ENCODE assay signal across 31 cellular contexts in the genomic region with DNA sequence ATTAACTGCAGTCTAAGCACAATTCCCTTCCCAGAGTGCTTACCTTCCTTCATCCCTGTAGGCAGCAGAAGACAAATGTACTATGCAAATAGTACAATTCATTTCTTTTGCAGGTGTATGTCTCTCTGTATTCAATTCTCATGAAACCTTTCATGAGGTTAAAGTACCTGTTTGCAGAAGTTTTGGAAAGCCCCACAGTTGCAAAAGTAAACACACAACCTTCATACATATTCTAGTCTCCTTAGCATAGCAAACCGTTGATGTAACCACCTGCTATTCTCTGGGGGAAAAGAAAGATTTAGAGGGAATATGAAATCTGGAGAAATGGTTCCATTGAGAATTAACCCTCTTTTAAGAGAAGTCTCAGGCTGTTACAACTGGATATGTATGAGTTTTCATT.
"Had no signal": no experiment of that assay in that cellular context is flagged by ENCODE, and none has a peak within 500 bp of the region (broad histone marks: within the 10 kb centered on the region; RNA-seq: fewer than 3 reads in every experiment).

No MANE protein-coding gene starts in this region.

- ATAC-seq: activated naive CD8-positive, alpha-beta T cell treated with anti-CD3 and anti-CD28 coated beads, Interleukin-2, amount 50 U/mL, for 24 hours; activated T-cell treated with anti-CD3 and anti-CD28 coated beads, Interleukin-2, amount 50 U/mL, for 4 hours had no signal

- H3K36me3 ChIP-seq: cardiac muscle cell had no signal

- DNase-seq: activated B cell treated with CpG ODN at 0.5 μM for 24 hours; activated CD4-positive, alpha-beta memory T cell treated with anti-CD3 and anti-CD28 coated beads for 36 hours; activated CD4-positive, alpha-beta T cell treated with anti-CD3 and anti-CD28 coated beads for 4 hours; activated CD4-positive, alpha-beta T cell treated with anti-CD3 and anti-CD28 coated beads, Interleukin-2, amount 50 U/mL, for 1 hour; activated CD4-positive, CD25-positive, alpha-beta regulatory T cell treated with anti-CD3 and anti-CD28 coated beads, Interleukin-2, amount 50 U/mL, for 72 hours; activated CD8-positive, alpha-beta memory T cell treated with anti-CD3 and anti-CD28 coated beads, Interleukin-2, amount 50 U/mL, for 4 hours; activated effector memory CD4-positive, alpha-beta T cell treated with Interleukin-2 at 50 U/mL for 16 hours; activated naive CD4-positive, alpha-beta T cell treated with anti-CD3 and anti-CD28 coated beads, Interleukin-2, amount 10 ng/mL, durations not matched to agents 7 days and 5 days; activated naive CD8-positive, alpha-beta T cell treated with anti-CD3 and anti-CD28 coated beads, Interleukin-2, amount 50 U/mL, for 24 hours; activated T-cell treated with anti-CD3 and anti-CD28 coated beads for 4 hours; activated T-cell treated with anti-CD3 and anti-CD28 coated beads, Interleukin-2, amount 50 U/mL, for 4 hours; anterior cingulate cortex; Karpas-422; KBM-7; NCI-H1048; NCI-H1105 treated with DMSO at 0.1 percent for 48 hours; NCI-H1436; NCI-H1694; NCI-H1930; NCI-H2081 treated with DMSO at 0.1 percent for 48 hours; NCI-H510A; NCI-H69; NCI-H82; NK-92 treated with Interleukin-12 subunit alpha and Interleukin-12 subunit beta, amount 100 ng/mL, for 24 hours; Right ventricle myocardium superior; SW 1271; T-helper 1 cell; T-helper 2 cell; T-helper 9 cell had no signal

- H3K4me3 ChIP-seq: cardiac muscle cell had no signal

- H3K27me3 ChIP-seq: cardiac muscle cell had no signal

- H3K27ac ChIP-seq: cardiac muscle cell, VCaP had no signal
